Comparison of ENCODE assay signal across 1 cellular context in genomic region chr18:48540329-48541025, GRCh38.
TF ChIP-seq lines count a peak whose summit lies in the region.

No MANE protein-coding gene starts in this region.

TF ChIP-seq in HepG2, 621 proteins besides CTCF, POLR2A, EP300 and RAD21 (continued from another document and continues in another):
- TF ChIP-seq PRDM10 (CRISPR knock-in tag; IDR thresholded peaks at IDR 0.05; ENCODE audit: low read depth) (0 out of 2 replicates have a peak, but pooled peaks have one; percentile 23), NAIF1 (CRISPR knock-in tag; IDR thresholded peaks at IDR 0.05; ENCODE audit: borderline replicate concordance) (no peak), ZNF704 (CRISPR knock-in tag; IDR thresholded peaks at IDR 0.05; ENCODE audit: borderline replicate concordance) (no peak), ZNF784 (CRISPR knock-in tag; IDR thresholded peaks at IDR 0.05; ENCODE audit: borderline replicate concordance) (no peak), ZNF235 (CRISPR knock-in tag; IDR thresholded peaks at IDR 0.05; ENCODE audit: borderline replicate concordance) (peak; percentile 88; the same call in 1 of the 2 replicates), ZKSCAN1 (IDR thresholded peaks at IDR 0.05; ENCODE audit: low read length) (no peak), AGO2 (optimal IDR thresholded peaks at IDR 0.05; ENCODE audit: low read depth, low read length) (no peak), ZNF224 (CRISPR knock-in tag; IDR thresholded peaks at IDR 0.05) (no peak), HNRNPK (IDR thresholded peaks at IDR 0.05; ENCODE audit: low read depth, low read length, poor library complexity, severe bottlenecking) (peak; percentile 88), ZNF326 (CRISPR knock-in tag; IDR thresholded peaks at IDR 0.05; ENCODE audit: borderline replicate concordance) (no peak), GATAD1 (CRISPR knock-in tag; IDR thresholded peaks at IDR 0.05) (no peak), ZNF7 (CRISPR knock-in tag; IDR thresholded peaks at IDR 0.05) (no peak), ZNF770 (CRISPR knock-in tag; IDR thresholded peaks at IDR 0.05) (no peak), ZNF274 (CRISPR knock-in tag; IDR thresholded peaks at IDR 0.05) (no peak), MNT (IDR thresholded peaks at IDR 0.05) (peak; percentile 28), POLR2AphosphoS2 (IDR thresholded peaks at IDR 0.05; ENCODE audit: low read depth, low read length) (no peak), ZSCAN22 (CRISPR knock-in tag; IDR thresholded peaks at IDR 0.05) (peak; percentile 27; the same call in 1 of the 2 replicates), PRDM15 (CRISPR knock-in tag; IDR thresholded peaks at IDR 0.05) (no peak), ZNF609 (CRISPR knock-in tag; IDR thresholded peaks at IDR 0.05; ENCODE audit: borderline replicate concordance) (no peak; the same call in none of the 2 replicates), ARID5B (CRISPR knock-in tag; IDR thresholded peaks at IDR 0.05) (peak; percentile 16; the same call in 1 of the 2 replicates), ZNF503 (CRISPR knock-in tag; IDR thresholded peaks at IDR 0.05) (no peak), ZEB1 (IDR thresholded peaks at IDR 0.05; ENCODE audit: insufficient replicate concordance, low read depth) (no peak), MATR3 (CRISPR knock-in tag; IDR thresholded peaks at IDR 0.05) (no peak), ZNF512 (CRISPR knock-in tag; IDR thresholded peaks at IDR 0.05) (no peak)
